Comparison of ENCODE assay signal across 8 cellular contexts in genomic region chr1:58782308-58783089, GRCh38. TPM values are rescaled to one million over a fixed set of nuclear protein-coding genes. Genes with fewer than 3 reads are reported as not detected.
DNase-seq lines count a peak whose midpoint lies in the region; ATAC-seq lines count a peak whose summit lies in the region.

No MANE protein-coding gene starts in this region.

- H3K4me1 ChIP-seq in mesodermal cell (ENCODE audit: control insufficient read depth, insufficient read depth, low read length, poor library complexity, severe bottlenecking), result peaks cover 4% of the 10 kb centered on the region

- 0 to 1% methylated on average over 64 to 67 of the region's 72 CpGs for WGBS in mesodermal cell (ENCODE audit: insufficient coverage in 2 of 2), 2 experiments

- CTCF ChIA-PET in activated CD4-positive, alpha-beta memory T cell treated with anti-CD3 and anti-CD28 coated beads, Interleukin-2, amount 10 ng/mL, durations not matched to agents 7 days and 5 days (lab: Charles Lee), result interaction anchor here (0.6 to 2.4 kb wide), 21 partner anchors 13 to 977 kb away, joined by 3 to 8 read pairs (median 3); no protein-coding TSS in a partner anchor

- H3K36me3 Mint-ChIP-seq in activated CD4-positive, alpha-beta memory T cell treated with anti-CD3 and anti-CD28 coated beads, Interleukin-2, amount 10 ng/mL, durations not matched to agents 7 days and 5 days (ENCODE audit: low read depth), result peaks cover 24% of the 10 kb centered on the region
- H3K36me3 Mint-ChIP-seq in effector memory CD8-positive, alpha-beta T cell (ENCODE audit: insufficient read depth), result peaks cover 75% of the 10 kb centered on the region

- POLR2A ChIA-PET in activated CD4-positive, alpha-beta memory T cell treated with anti-CD3 and anti-CD28 coated beads, Interleukin-2, amount 10 ng/mL, durations not matched to agents 7 days and 5 days (lab: Charles Lee), result interaction anchor here (0.6 to 5.1 kb wide), 32 partner anchors 10 to 1032 kb away, joined by 3 to 39 read pairs (median 4); partner anchors contain the start of gene HOOK1

- peaks cover 16% of the 10 kb centered on the region for H3K36me3 ChIP-seq in mesodermal cell (ENCODE audit: control insufficient read depth, insufficient read depth, low read length)

- no peaks in the 10 kb centered on the region for H3K9me3 ChIP-seq in mesodermal cell (ENCODE audit: control insufficient read depth, low read length)

- H3K4me3 ChIP-seq in mesodermal cell (ENCODE audit: extremely low read depth, insufficient read depth, low read length, poor library complexity, severe bottlenecking), result peak overlapping the region; percentile 86

- peak overlapping the region; percentile 97 for H3K27ac ChIP-seq in mesodermal cell (ENCODE audit: low read depth, low read length, severe bottlenecking)

- peaks cover 22% of the 10 kb centered on the region for H3K27me3 Mint-ChIP-seq in activated CD4-positive, alpha-beta memory T cell treated with anti-CD3 and anti-CD28 coated beads, Interleukin-2, amount 10 ng/mL, durations not matched to agents 7 days and 5 days
- H3K27me3 Mint-ChIP-seq in effector memory CD8-positive, alpha-beta T cell, result peaks cover 0 to 8% of the 10 kb centered on the region in 2 donors

- DNase-seq in AML-193 (lab: John Stamatoyannopoulos, UW) (peak; percentile 63 to 66), NCI-H2171 treated with DMSO at 0.1 percent for 48 hours (lab: John Stamatoyannopoulos, UW) (peak; percentile 69)
- DNase-seq in activated CD4-positive, alpha-beta memory T cell treated with anti-CD3 and anti-CD28 coated beads, Interleukin-2, amount 10 ng/mL, durations not matched to agents 7 days and 5 days, result peak; percentile 71
- DNase-seq in effector memory CD8-positive, alpha-beta T cell, result peak; percentile 49 to 61 (median 52)
- peak; percentile 29 for DNase-seq in stimulated activated CD8-positive, alpha-beta memory T cell treated with anti-CD3 and anti-CD28 coated beads, Interleukin-15, amount 100 ng/mL, for 24 hours (ENCODE audit: low read depth)

- peak overlapping the region; percentile 96 for H3K27ac Mint-ChIP-seq in activated CD4-positive, alpha-beta memory T cell treated with anti-CD3 and anti-CD28 coated beads, Interleukin-2, amount 10 ng/mL, durations not matched to agents 7 days and 5 days
- H3K27ac Mint-ChIP-seq in effector memory CD8-positive, alpha-beta T cell, result peak overlapping the region; percentile 100

- ATAC-seq in GM19463 (IDR thresholded peaks at IDR 0.05; ENCODE audit: unreplicated experiment) (peak; percentile 19), GM19324 (IDR thresholded peaks at IDR 0.05; ENCODE audit: low FRiP score, unreplicated experiment) (no peak)
- ATAC-seq in effector memory CD8-positive, alpha-beta T cell (replicated peaks), result no peak

- peaks cover 21% of the 10 kb centered on the region for H3K4me1 Mint-ChIP-seq in activated CD4-positive, alpha-beta memory T cell treated with anti-CD3 and anti-CD28 coated beads, Interleukin-2, amount 10 ng/mL, durations not matched to agents 7 days and 5 days
- peaks cover 26 to 28% of the 10 kb centered on the region in 2 donors for H3K4me1 Mint-ChIP-seq in effector memory CD8-positive, alpha-beta T cell (ENCODE audit: low read depth in 2 of 2)

- peak overlapping the region; percentile 89 for H3K4me3 Mint-ChIP-seq in activated CD4-positive, alpha-beta memory T cell treated with anti-CD3 and anti-CD28 coated beads, Interleukin-2, amount 10 ng/mL, durations not matched to agents 7 days and 5 days
- peak overlapping the region; percentile 91 to 93 for H3K4me3 Mint-ChIP-seq in effector memory CD8-positive, alpha-beta T cell

- H3K9me3 Mint-ChIP-seq in activated CD4-positive, alpha-beta memory T cell treated with anti-CD3 and anti-CD28 coated beads, Interleukin-2, amount 10 ng/mL, durations not matched to agents 7 days and 5 days, result no peaks in the 10 kb centered on the region
- H3K9me3 Mint-ChIP-seq in effector memory CD8-positive, alpha-beta T cell, result peaks cover 0 to 2% of the 10 kb centered on the region in 2 donors

RNA-seq across cellular contexts. Expression of gene JUN, which starts 1.3 kb away (rescaled TPM):
- total RNA-seq in activated CD4-positive, alpha-beta memory T cell treated with anti-CD3 and anti-CD28 coated beads, Interleukin-2, amount 10 ng/mL, durations not matched to agents 7 days and 5 days, result 10 to 100 TPM; 31.1 to 32.3 TPM
- polyA plus RNA-seq in mesodermal cell (2013, experiment 1 of 2), result 40.5 TPM
- polyA plus RNA-seq in mesodermal cell (2013, experiment 2 of 2), result 35.1 TPM
